1 cellular context compared by ENCODE assay signal in the genomic region with DNA sequence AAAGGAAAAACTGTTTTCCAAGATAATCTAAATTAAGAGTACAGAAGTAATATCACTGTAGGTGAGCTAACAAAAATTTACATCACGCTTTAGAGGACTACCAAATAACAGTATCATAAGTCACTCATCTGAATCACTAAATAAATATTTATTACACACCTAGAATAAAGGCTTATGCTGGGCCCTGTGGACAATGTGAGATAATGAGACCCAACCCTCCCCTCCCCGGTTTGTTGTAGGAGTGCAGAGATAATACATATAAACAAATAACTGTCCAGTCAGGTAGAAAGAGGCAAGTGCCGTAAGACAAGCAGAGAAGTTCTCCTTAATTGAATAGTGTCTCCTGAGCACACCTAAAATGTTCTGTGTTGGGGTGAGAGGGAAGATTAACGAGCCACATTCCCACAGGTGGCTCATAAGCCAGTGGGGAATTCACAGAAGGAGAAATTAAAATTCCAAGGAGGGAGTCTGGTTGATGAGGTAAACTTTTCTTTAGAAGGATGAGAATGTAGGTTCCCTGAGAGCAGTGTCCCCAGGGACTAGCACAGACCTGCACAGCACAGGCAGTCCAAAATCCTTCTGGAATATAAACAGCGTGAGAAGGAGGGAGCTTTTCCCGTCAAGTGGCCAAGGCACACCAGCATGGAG.
TF ChIP-seq lines count a peak whose summit lies in the region.

No MANE protein-coding gene starts in this region.

TF ChIP-seq in HepG2, 621 proteins besides CTCF, POLR2A, EP300 and RAD21 (continued from another document):
- TF ChIP-seq, protein P1, sequence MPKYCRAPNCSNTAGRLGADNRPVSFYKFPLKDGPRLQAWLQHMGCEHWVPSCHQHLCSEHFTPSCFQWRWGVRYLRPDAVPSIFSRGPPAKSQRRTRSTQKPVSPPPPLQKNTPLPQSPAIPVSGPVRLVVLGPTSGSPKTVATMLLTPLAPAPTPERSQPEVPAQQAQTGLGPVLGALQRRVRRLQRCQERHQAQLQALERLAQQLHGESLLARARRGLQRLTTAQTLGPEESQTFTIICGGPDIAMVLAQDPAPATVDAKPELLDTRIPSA (CRISPR knock-in tag; IDR thresholded peaks at IDR 0.05; ENCODE audit: borderline replicate concordance), result no peak
- no peak for TF ChIP-seq ASH2L (IDR thresholded peaks at IDR 0.05; ENCODE audit: insufficient read length, low read depth, low read length)
- TF ChIP-seq, protein P2, sequence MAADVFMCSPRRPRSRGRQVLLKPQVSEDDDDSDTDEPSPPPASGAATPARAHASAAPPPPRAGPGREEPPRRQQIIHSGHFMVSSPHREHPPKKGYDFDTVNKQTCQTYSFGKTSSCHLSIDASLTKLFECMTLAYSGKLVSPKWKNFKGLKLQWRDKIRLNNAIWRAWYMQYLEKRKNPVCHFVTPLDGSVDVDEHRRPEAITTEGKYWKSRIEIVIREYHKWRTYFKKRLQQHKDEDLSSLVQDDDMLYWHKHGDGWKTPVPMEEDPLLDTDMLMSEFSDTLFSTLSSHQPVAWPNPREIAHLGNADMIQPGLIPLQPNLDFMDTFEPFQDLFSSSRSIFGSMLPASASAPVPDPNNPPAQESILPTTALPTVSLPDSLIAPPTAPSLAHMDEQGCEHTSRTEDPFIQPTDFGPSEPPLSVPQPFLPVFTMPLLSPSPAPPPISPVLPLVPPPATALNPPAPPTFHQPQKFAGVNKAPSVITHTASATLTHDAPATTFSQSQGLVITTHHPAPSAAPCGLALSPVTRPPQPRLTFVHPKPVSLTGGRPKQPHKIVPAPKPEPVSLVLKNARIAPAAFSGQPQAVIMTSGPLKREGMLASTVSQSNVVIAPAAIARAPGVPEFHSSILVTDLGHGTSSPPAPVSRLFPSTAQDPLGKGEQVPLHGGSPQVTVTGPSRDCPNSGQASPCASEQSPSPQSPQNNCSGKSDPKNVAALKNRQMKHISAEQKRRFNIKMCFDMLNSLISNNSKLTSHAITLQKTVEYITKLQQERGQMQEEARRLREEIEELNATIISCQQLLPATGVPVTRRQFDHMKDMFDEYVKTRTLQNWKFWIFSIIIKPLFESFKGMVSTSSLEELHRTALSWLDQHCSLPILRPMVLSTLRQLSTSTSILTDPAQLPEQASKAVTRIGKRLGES (CRISPR knock-in tag; IDR thresholded peaks at IDR 0.05; ENCODE audit: borderline replicate concordance), result no peak
- no peak for TF ChIP-seq PCBP2 (optimal IDR thresholded peaks at IDR 0.05; ENCODE audit: low read depth, low read length, poor library complexity, severe bottlenecking)
